Comparison of ENCODE assay signal across 1 cellular context in genomic region chr2:28868611-28869010, GRCh38.
TF ChIP-seq lines count a peak whose summit lies in the region.

No MANE protein-coding gene starts in this region.

TF ChIP-seq in SK-N-SH treated with all-trans-retinoic acid at 6 μM for 48 hours, 23 proteins besides CTCF, POLR2A, EP300 and RAD21 (continued from another document):
- TF ChIP-seq ESRRG (CRISPR knock-in tag; IDR thresholded peaks at IDR 0.05) (no peak), ARNTL (CRISPR knock-in tag; IDR thresholded peaks at IDR 0.05; ENCODE audit: borderline replicate concordance, low read depth) (no peak), ZC3H10 (CRISPR knock-in tag; IDR thresholded peaks at IDR 0.05) (no peak), TOX (CRISPR knock-in tag; IDR thresholded peaks at IDR 0.05; ENCODE audit: borderline replicate concordance) (no peak)
- TF ChIP-seq, protein P1, sequence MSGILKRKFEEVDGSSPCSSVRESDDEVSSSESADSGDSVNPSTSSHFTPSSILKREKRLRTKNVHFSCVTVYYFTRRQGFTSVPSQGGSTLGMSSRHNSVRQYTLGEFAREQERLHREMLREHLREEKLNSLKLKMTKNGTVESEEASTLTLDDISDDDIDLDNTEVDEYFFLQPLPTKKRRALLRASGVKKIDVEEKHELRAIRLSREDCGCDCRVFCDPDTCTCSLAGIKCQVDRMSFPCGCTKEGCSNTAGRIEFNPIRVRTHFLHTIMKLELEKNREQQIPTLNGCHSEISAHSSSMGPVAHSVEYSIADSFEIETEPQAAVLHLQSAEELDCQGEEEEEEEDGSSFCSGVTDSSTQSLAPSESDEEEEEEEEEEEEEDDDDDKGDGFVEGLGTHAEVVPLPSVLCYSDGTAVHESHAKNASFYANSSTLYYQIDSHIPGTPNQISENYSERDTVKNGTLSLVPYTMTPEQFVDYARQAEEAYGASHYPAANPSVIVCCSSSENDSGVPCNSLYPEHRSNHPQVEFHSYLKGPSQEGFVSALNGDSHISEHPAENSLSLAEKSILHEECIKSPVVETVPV (CRISPR knock-in tag; IDR thresholded peaks at IDR 0.05), result no peak
